9 cellular contexts compared by ENCODE assay signal in genomic region chr3:71444861-71445259, GRCh38.
A peak's percentile ranks its signal among the peaks of the same experiment; 100 is the strongest.
DNase-seq lines count a peak whose midpoint lies in the region; ATAC-seq and TF ChIP-seq lines count a peak whose summit lies in the region.
"Had no signal": no experiment of that assay in that cellular context is flagged by ENCODE, and none has a peak within 500 bp of the region (broad histone marks: within the 10 kb centered on the region; RNA-seq: fewer than 3 reads in every experiment).

No MANE protein-coding gene starts in this region.

- H4K91ac ChIP-seq in H9 (ENCODE audit: insufficient read length, low read depth, low read length) (no peak overlapping the region), neuronal stem cell (ENCODE audit: low read depth, low read length, poor library complexity) (no peak overlapping the region)

- no peaks in the 10 kb centered on the region for H3K9me3 Mint-ChIP-seq in H9

- H2BK12ac ChIP-seq in H9 (ENCODE audit: insufficient read length, low read depth, low read length) = no peak overlapping the region
- H2BK12ac ChIP-seq in neuronal stem cell (ENCODE audit: low read length) = no peak overlapping the region

- H3K18ac ChIP-seq in H9 (ENCODE audit: insufficient read length, low read depth, low read length) = no peak overlapping the region
- H3K18ac ChIP-seq in neuronal stem cell (ENCODE audit: low read length) = no peak overlapping the region

- H2AFZ ChIP-seq in H9 (ENCODE audit: low read length) (no peak overlapping the region), neuronal stem cell (ENCODE audit: low read length) (no peak overlapping the region)

- H3T11ph ChIP-seq in H9 (ENCODE audit: low read length) = no peak overlapping the region

- ATAC-seq in HG03460 (IDR thresholded peaks at IDR 0.05; ENCODE audit: unreplicated experiment) (no peak), left colon (no peak)

- H3K27me3 ChIP-seq in H9 (ENCODE audit: insufficient read depth, low read length) = no peaks in the 10 kb centered on the region
- H3K27me3 ChIP-seq in Peyer's patch = no peaks in the 10 kb centered on the region
- H3K27me3 ChIP-seq in neuronal stem cell (ENCODE audit: control insufficient read depth in 3 of 3, insufficient read depth in 3 of 3, low read depth in 1 of 3, low read length in 3 of 3) = no peaks in the 10 kb centered on the region

- peak overlapping the region in 2 of 3 experiments; percentile 7 to 21; a peak in 1 of 7 replicates for H3K27ac Mint-ChIP-seq in H9

- H3K4me1 ChIP-seq in H9 (ENCODE audit: insufficient read depth, low read length) (no peaks in the 10 kb centered on the region), Peyer's patch (peaks cover 0 to 47% (median 30%) of the 10 kb centered on the region in 4 donors), neuronal stem cell (ENCODE audit: control insufficient read depth in 2 of 2, insufficient read depth in 1 of 2, low read depth in 1 of 2, low read length in 2 of 2) (peaks cover 0 to 11% of the 10 kb centered on the region in 2 donors)

- H4K5ac ChIP-seq in H9 (ENCODE audit: insufficient read length, low read depth, low read length) = no peak overlapping the region

- no peaks in the 10 kb centered on the region for H3K79me1 ChIP-seq in H9 (ENCODE audit: insufficient read depth, low read depth, low read length, poor library complexity, severe bottlenecking)
- H3K79me1 ChIP-seq in neuronal stem cell (ENCODE audit: low read depth, low read length) = peaks cover 2% of the 10 kb centered on the region

- H3K4me3 Mint-ChIP-seq in H9 = no peak overlapping the region

- H4K20me1 ChIP-seq in H9 (ENCODE audit: control insufficient read depth, insufficient read depth, insufficient read length) = no peaks in the 10 kb centered on the region

- DNase-seq in H9 (no peak), Peyer's patch (no peak), dermis blood vessel endothelial cell (peak; percentile 36), neuronal stem cell (ENCODE audit: low spot score) (no peak), left colon (no peak), DMS114 treated with DMSO at 0.1 percent for 48 hours (lab: John Stamatoyannopoulos, UW; ENCODE audit: unreplicated experiment) (no peak)
- DNase-seq: occipital lobe had no signal

- H3K4me2 ChIP-seq in H9 (ENCODE audit: insufficient read depth, insufficient read length, low read length) (no peak overlapping the region), neuronal stem cell (ENCODE audit: insufficient read depth, low read length, poor library complexity, severe bottlenecking) (no peak overlapping the region)

- H2BK15ac ChIP-seq in H9 (ENCODE audit: low read depth, low read length) = no peak overlapping the region
- H2BK15ac ChIP-seq in neuronal stem cell (ENCODE audit: low read length) = no peak overlapping the region

- TF ChIP-seq POLR2A in Peyer's patch (IDR thresholded peaks at IDR 0.05) = no peak

- no peak overlapping the region for H3K56ac ChIP-seq in H9 (ENCODE audit: insufficient read length, low read depth, low read length)

- H2BK20ac ChIP-seq in H9 (ENCODE audit: low read depth, low read length, poor library complexity, severe bottlenecking) = no peak overlapping the region

- H2BK120ac ChIP-seq in H9 (ENCODE audit: low read depth, low read length, poor library complexity, severe bottlenecking) = no peak overlapping the region
- no peak overlapping the region for H2BK120ac ChIP-seq in neuronal stem cell (ENCODE audit: low read depth, low read length)

- H3K9ac ChIP-seq in H9 (ENCODE audit: extremely low read depth, insufficient read length, low read length) (no peak overlapping the region), neuronal stem cell (ENCODE audit: low read depth, low read length, poor library complexity) (no peak overlapping the region)

- H3K14ac ChIP-seq in H9 (ENCODE audit: insufficient read depth, low read length) (no peak overlapping the region), neuronal stem cell (ENCODE audit: low read length) (no peak overlapping the region)

- no peaks in the 10 kb centered on the region for H3K23me2 ChIP-seq in H9 (ENCODE audit: insufficient read length, low read depth, low read length, poor library complexity, severe bottlenecking)

- H3K36me3 ChIP-seq in Peyer's patch (no peaks in the 10 kb centered on the region), neuronal stem cell (replicated peaks in 1 of 2; ENCODE audit: control insufficient read depth in 2 of 2, insufficient read depth in 2 of 2, low read length in 2 of 2) (no peaks in the 10 kb centered on the region)

- peak overlapping the region in 1 of 4 donors; percentile 18 for H3K4me3 ChIP-seq in Peyer's patch
- no peak overlapping the region for H3K4me3 ChIP-seq in skin epidermis
- H3K4me3 ChIP-seq in neuronal stem cell (ENCODE audit: low read length in 2 of 2) = no peak overlapping the region

- WGBS in H9 (ENCODE audit: extremely low coverage, insufficient read length, low lambda C conversion rate) = no CpG with 5 or more reads among the region's 4 CpGs
- no CpG with 5 or more reads among the region's 4 CpGs for WGBS in neuronal stem cell (ENCODE audit: extremely low coverage in 2 of 2, insufficient read length in 2 of 2, insufficient replicate concordance in 1 of 2), 2 donors

- H3K4me1 Mint-ChIP-seq in H9 = peaks cover 4 to 15% of the 10 kb centered on the region in 2 experiments; a peak in 1 of 4 replicates

- H3K23ac ChIP-seq in H9 (ENCODE audit: insufficient read length, low read depth, low read length) = no peak overlapping the region
- H3K23ac ChIP-seq in neuronal stem cell (ENCODE audit: low read depth, low read length, poor library complexity) = no peak overlapping the region

- H3K27ac ChIP-seq in H9 (ENCODE audit: insufficient read length, low read depth, low read length) (no peak overlapping the region), Peyer's patch (peak overlapping the region; percentile 76 to 87 (median 83)), skin epidermis (peak overlapping the region in 20 of 21 experiments; percentile 34 to 95 (median 78)), neuronal stem cell (replicated peaks; ENCODE audit: low read length) (no peak overlapping the region)

- H3K27me3 Mint-ChIP-seq in H9 (ENCODE audit: low read depth) = no peaks in the 10 kb centered on the region

- no peaks in the 10 kb centered on the region for H3K36me3 Mint-ChIP-seq in H9 (ENCODE audit: insufficient read depth in 1 of 3, low read depth in 3 of 3)

- H2BK5ac ChIP-seq in H9 (ENCODE audit: insufficient read length, low read length) (no peak overlapping the region), neuronal stem cell (ENCODE audit: low read length) (no peak overlapping the region)

- H3K9me3 ChIP-seq in H9 (ENCODE audit: control insufficient read depth, low read depth, low read length) (no peaks in the 10 kb centered on the region), Peyer's patch (no peaks in the 10 kb centered on the region), neuronal stem cell (replicated peaks in 1 of 2; ENCODE audit: control insufficient read depth in 2 of 2, insufficient read depth in 1 of 2, low read depth in 1 of 2, low read length in 2 of 2) (no peaks in the 10 kb centered on the region)

- H3K79me2 ChIP-seq in H9 (ENCODE audit: insufficient read depth, low read length) = no peaks in the 10 kb centered on the region

- H4K8ac ChIP-seq in H9 (replicated peaks; ENCODE audit: insufficient read length, low read depth, low read length) (no peak overlapping the region), neuronal stem cell (ENCODE audit: low read depth, low read length) (no peak overlapping the region)

- no peak overlapping the region for H2AK5ac ChIP-seq in H9 (ENCODE audit: insufficient read length, low read length)
- no peak overlapping the region for H2AK5ac ChIP-seq in neuronal stem cell (ENCODE audit: low read depth, low read length)

- H3K4ac ChIP-seq in H9 (ENCODE audit: low read depth, low read length) = no peak overlapping the region
- no peak overlapping the region for H3K4ac ChIP-seq in neuronal stem cell (ENCODE audit: low read length)

- intact Hi-C loops in left colon (cut with DNase I, micrococcal nuclease) = no loop called here

- TF ChIP-seq CTCF in H9 (conservative IDR thresholded peaks at IDR 0.05) (no peak), Peyer's patch (IDR thresholded peaks at IDR 0.05) (no peak)

Comparison
In these comparisons a context has a peak if more than half of its experiments do, and no peak if none do; other contexts are left out.
1. H3K27ac ChIP-seq: peak in Peyer's patch (4 of 4) and skin epidermis (20 of 21); none in H9 (single experiment) and neuronal stem cell (single experiment).